Comparison of ENCODE assay signal across 10 cellular contexts in the genomic region with DNA sequence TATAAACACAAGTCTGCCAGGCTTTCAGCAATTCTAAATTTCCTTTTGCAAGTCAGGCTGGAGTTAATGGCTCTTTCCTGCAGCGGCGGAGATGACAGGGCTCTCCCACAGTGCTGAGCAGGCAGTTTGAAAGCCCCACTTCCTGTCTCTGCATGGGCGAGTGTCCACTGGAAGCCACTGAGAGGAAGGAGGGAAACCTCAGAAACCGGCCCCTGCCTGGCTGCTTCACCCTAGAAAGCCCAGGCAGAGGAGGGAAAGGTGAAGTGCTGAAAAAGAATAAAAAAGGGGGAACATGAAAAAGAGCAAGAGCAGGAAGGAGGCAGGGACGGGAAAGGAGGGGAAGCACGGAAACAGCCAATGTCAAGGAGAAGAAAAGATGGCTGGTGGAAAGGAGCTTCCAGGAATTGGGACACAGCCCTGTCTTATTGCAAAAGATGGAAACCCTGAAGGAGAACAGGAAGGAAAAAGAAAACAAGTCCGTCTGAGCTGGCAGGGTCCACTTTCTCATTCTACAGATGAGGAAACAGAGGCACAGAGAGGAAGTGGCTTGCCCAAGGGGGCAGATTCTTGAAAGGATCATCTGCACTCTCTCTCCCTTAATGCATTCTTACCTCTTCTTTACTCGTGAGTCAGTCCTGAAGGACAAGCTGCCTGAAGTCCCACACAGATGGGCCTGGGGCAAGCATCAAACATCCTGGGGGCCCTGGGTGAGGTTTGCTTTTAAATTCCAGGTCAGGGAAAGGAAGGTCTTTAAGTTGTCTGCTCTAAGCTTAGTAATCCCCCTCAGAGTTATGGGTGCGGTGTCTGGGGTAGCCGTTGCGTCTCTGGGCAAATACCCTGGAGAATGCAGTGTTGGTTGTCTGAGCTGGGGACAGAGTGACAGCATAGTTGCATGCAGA. TPM values are rescaled to one million over a fixed set of nuclear protein-coding genes. Genes with fewer than 3 reads are reported as not detected.
DNase-seq lines count a peak whose midpoint lies in the region; ATAC-seq and TF ChIP-seq lines count a peak whose summit lies in the region.
"Had no signal": no experiment of that assay in that cellular context is flagged by ENCODE, and none has a peak within 500 bp of the region (broad histone marks: within the 10 kb centered on the region; RNA-seq: fewer than 3 reads in every experiment).

No MANE protein-coding gene starts in this region.

- H3K4me1 ChIP-seq in KMS-11 (ENCODE audit: low read depth, poor library complexity, severe bottlenecking) (peaks cover 19% of the 10 kb centered on the region), mucosa of descending colon (ENCODE audit: low read depth) (peaks cover 5% of the 10 kb centered on the region)

- H3K27ac Mint-ChIP-seq in progenitor cell of endocrine pancreas, result no peak overlapping the region

- peak overlapping the region; percentile 70 for H3K4me2 ChIP-seq in KMS-11

- H3K9me3 ChIP-seq in mucosa of descending colon, result no peaks in the 10 kb centered on the region

- H3K4me3 ChIP-seq in KMS-11 (IDR thresholded peaks at IDR 0.05; ENCODE audit: insufficient read depth, low read depth, low read length) (no peak overlapping the region), mucosa of descending colon (no peak overlapping the region)
- H3K4me3 ChIP-seq: PC-9, skin epidermis had no signal

- DNase-seq in EL (peak; percentile 52), astrocyte of the hippocampus (ENCODE audit: low read depth, low spot score) (peak; percentile 29), mucosa of descending colon (no peak), progenitor cell of endocrine pancreas (ENCODE audit: low spot score, unreplicated experiment) (no peak), ecto neural progenitor cell (ENCODE audit: low spot score) (no peak)
- no peak for DNase-seq in activated CD4-positive, CD25-positive, alpha-beta regulatory T cell treated with anti-CD3 and anti-CD28 coated beads, Interleukin-2, amount 50 U/mL, for 72 hours
- DNase-seq: PC-9 had no signal

- intact Hi-C loops in mucosa of descending colon (cut with DNase I, micrococcal nuclease), result no loop called here

- ATAC-seq in mucosa of descending colon (peak; percentile 48), GM21717 (IDR thresholded peaks at IDR 0.05; ENCODE audit: unreplicated experiment) (no peak)

- H3K79me2 ChIP-seq in KMS-11 (ENCODE audit: insufficient read depth, low read depth), result no peaks in the 10 kb centered on the region

- peak overlapping the region; percentile 15; the same call in 1 of the 2 replicates for H3K27ac ChIP-seq in KMS-11
- H3K27ac ChIP-seq: PC-9 had no signal

- peaks cover 4% of the 10 kb centered on the region for H3K9me3 Mint-ChIP-seq in progenitor cell of endocrine pancreas (ENCODE audit: low read depth)

- no peaks in the 10 kb centered on the region for H3K36me3 Mint-ChIP-seq in progenitor cell of endocrine pancreas (ENCODE audit: insufficient read depth)

- H3K27me3 Mint-ChIP-seq in progenitor cell of endocrine pancreas, result peaks cover 26% of the 10 kb centered on the region

- no peaks in the 10 kb centered on the region for H3K27me3 ChIP-seq in KMS-11 (ENCODE audit: insufficient read depth, low read depth)

- H3K4me3 Mint-ChIP-seq in progenitor cell of endocrine pancreas (ENCODE audit: low read depth), result no peak overlapping the region

- no peak overlapping the region for H3K9ac ChIP-seq in KMS-11

- peaks cover 5% of the 10 kb centered on the region for H3K4me1 Mint-ChIP-seq in progenitor cell of endocrine pancreas (ENCODE audit: low read depth)

- no peaks in the 10 kb centered on the region for H3K36me3 ChIP-seq in KMS-11 (ENCODE audit: insufficient read depth)
- H3K36me3 ChIP-seq in mucosa of descending colon (ENCODE audit: low read depth), result no peaks in the 10 kb centered on the region

- no peaks in the 10 kb centered on the region for H4K20me1 ChIP-seq in KMS-11 (ENCODE audit: insufficient read depth)

- no peak for TF ChIP-seq CTCF in KMS-11 (conservative IDR thresholded peaks at IDR 0.05; ENCODE audit: low read depth, low read length)
- TF ChIP-seq CTCF in mucosa of descending colon (IDR thresholded peaks at IDR 0.05), result no peak
- TF ChIP-seq CTCF in progenitor cell of endocrine pancreas (IDR thresholded peaks at IDR 0.05; ENCODE audit: unreplicated experiment), result no peak

- peak overlapping the region; percentile 58; the same call in 1 of the 2 replicates for H2AFZ ChIP-seq in KMS-11 (ENCODE audit: low read depth)
- H2AFZ ChIP-seq: PC-9 had no signal

RNA-seq across cellular contexts. Expression of gene ALOX5AP, which starts 38.8 kb away (rescaled TPM):
- total RNA-seq in mucosa of descending colon (10 to 100 TPM in 2 of 3 donors, 1 to 10 TPM in 1; 5.1 to 13.8 (median 11.8) TPM), progenitor cell of endocrine pancreas (not detected in 2 replicates)
- total RNA-seq: PC-9 had no signal

Comparison
In these comparisons a context has a peak if more than half of its experiments do, and no peak if none do; other contexts are left out.
1. DNase-seq: peak in EL (single experiment) and astrocyte of the hippocampus (single experiment); none in mucosa of descending colon (0 of 3), progenitor cell of endocrine pancreas (single experiment), ecto neural progenitor cell (single experiment) and activated CD4-positive, CD25-positive, alpha-beta regulatory T cell treated with anti-CD3 and anti-CD28 coated beads, Interleukin-2, amount 50 U/mL, for 72 hours (single experiment).